In genomic region chr3:45952456-45952855, GRCh38 we compare ENCODE assay signal across 28 cellular contexts. TPM values are rescaled to one million over a fixed set of nuclear protein-coding genes. Genes with fewer than 3 reads are reported as not detected.
DNase-seq lines count a peak whose midpoint lies in the region; ATAC-seq, FAIRE-seq and TF ChIP-seq lines count a peak whose summit lies in the region.
"Had no signal": no experiment of that assay in that cellular context is flagged by ENCODE, and none has a peak within 500 bp of the region (broad histone marks: within the 10 kb centered on the region; RNA-seq: fewer than 3 reads in every experiment).

No MANE protein-coding gene starts in this region.

- POLR2A ChIA-PET in naive thymus-derived CD8-positive, alpha-beta T cell (lab: Charles Lee) = interaction anchor here (0.5 kb wide), 1 partner anchor 26 kb away, joined by 3 read pairs; no protein-coding TSS in a partner anchor
- POLR2A ChIA-PET in HepG2 (lab: Yijun Ruan, JAX) = no interaction called here

- BruUV-seq in HepG2 (replicated peaks; lab: Mats Ljungman, UMichigan) = no TSS peak

- H3K36me3 ChIP-seq in adipocyte (ENCODE audit: control insufficient read depth, insufficient read depth, low read length, severe bottlenecking) = peaks cover 81% of the 10 kb centered on the region
- H3K36me3 ChIP-seq in HepG2 (replicated peaks in 1 of 2; ENCODE audit: control insufficient read depth in 1 of 2, insufficient read depth in 2 of 2, low read length in 2 of 2) = peaks cover 45 to 92% of the 10 kb centered on the region in 2 experiments

- H3K4me1 Mint-ChIP-seq in natural killer cell treated with Interleukin-12 subunit alpha and Interleukin-12 subunit beta and Interleukin-15 and Interleukin-18, amount 100 ng/mL, for 72 hours (ENCODE audit: low read depth in 2 of 2) = peaks cover 44 to 46% of the 10 kb centered on the region in 2 donors
- peaks cover 36 to 39% of the 10 kb centered on the region in 2 donors for H3K4me1 Mint-ChIP-seq in natural killer cell
- H3K4me1 Mint-ChIP-seq in naive thymus-derived CD8-positive, alpha-beta T cell = peaks cover 24 to 48% (median 44%) of the 10 kb centered on the region in 4 donors

- no peaks in the 10 kb centered on the region for H3K27me3 ChIP-seq in adipocyte (replicated peaks; ENCODE audit: control insufficient read depth, insufficient read depth, low read length)
- H3K27me3 ChIP-seq in HepG2 (ENCODE audit: control insufficient read depth in 1 of 2, insufficient read depth in 2 of 2, low read length in 2 of 2) = no peaks in the 10 kb centered on the region
- H3K27me3 ChIP-seq: BLaER1 treated with 17β-estradiol and CSF1 and Interleukin-3, amounts not matched to agents 10 nM and 100 nM; heart right ventricle had no signal

- H3K4me1 ChIP-seq in adipocyte (ENCODE audit: control insufficient read depth, insufficient read depth, low read length) = peaks cover 6% of the 10 kb centered on the region
- H3K4me1 ChIP-seq in HepG2 (ENCODE audit: insufficient read depth, low read length) = no peaks in the 10 kb centered on the region
- H3K4me1 ChIP-seq: BLaER1 treated with 17β-estradiol and CSF1 and Interleukin-3, amounts not matched to agents 10 nM and 100 nM had no signal

- H3K27ac ChIP-seq in HepG2 (ENCODE audit: extremely low read length, insufficient read depth, low read length) = no peak overlapping the region
- H3K27ac ChIP-seq: BLaER1 treated with 17β-estradiol and CSF1 and Interleukin-3, amounts not matched to agents 10 nM and 100 nM; RWPE1 had no signal

- H3K4me3 Mint-ChIP-seq in natural killer cell treated with Interleukin-12 subunit alpha and Interleukin-12 subunit beta and Interleukin-15 and Interleukin-18, amount 100 ng/mL, for 72 hours = no peak overlapping the region
- H3K4me3 Mint-ChIP-seq in natural killer cell = no peak overlapping the region
- no peak overlapping the region for H3K4me3 Mint-ChIP-seq in naive thymus-derived CD8-positive, alpha-beta T cell
- H3K4me3 Mint-ChIP-seq: activated CD4-positive, alpha-beta T cell treated with anti-CD3 and anti-CD28 coated beads, Interleukin-2, amount 10 ng/mL, durations not matched to agents 7 days and 5 days had no signal

- H3K27me3 Mint-ChIP-seq in natural killer cell treated with Interleukin-12 subunit alpha and Interleukin-12 subunit beta and Interleukin-15 and Interleukin-18, amount 100 ng/mL, for 72 hours = peaks cover 0 to 2% of the 10 kb centered on the region in 2 donors
- no peaks in the 10 kb centered on the region for H3K27me3 Mint-ChIP-seq in natural killer cell (ENCODE audit: low read depth in 2 of 2)
- no peaks in the 10 kb centered on the region for H3K27me3 Mint-ChIP-seq in naive thymus-derived CD8-positive, alpha-beta T cell
- H3K27me3 Mint-ChIP-seq: activated CD4-positive, alpha-beta T cell treated with anti-CD3 and anti-CD28 coated beads, Interleukin-2, amount 10 ng/mL, durations not matched to agents 7 days and 5 days had no signal

- H3K9ac ChIP-seq in adipocyte (ENCODE audit: low read length) = no peak overlapping the region
- H3K9ac ChIP-seq in HepG2 (ENCODE audit: insufficient read depth, low read depth, low read length) = no peak overlapping the region
- H3K9ac ChIP-seq: BLaER1 treated with 17β-estradiol and CSF1 and Interleukin-3, amounts not matched to agents 10 nM and 100 nM had no signal

- no peak for FAIRE-seq in HepG2 (lab: Jason Lieb, UNC)
- FAIRE-seq: GM19239, small intestine, urothelium cell line had no signal

- ATAC-seq in natural killer cell treated with Interleukin-12 subunit alpha and Interleukin-12 subunit beta and Interleukin-15 and Interleukin-18, amount 100 ng/mL, for 72 hours = no peak
- ATAC-seq in natural killer cell (no peak), HG03442 (IDR thresholded peaks at IDR 0.05; ENCODE audit: unreplicated experiment) (no peak), HepG2 (no peak)
- ATAC-seq in naive thymus-derived CD8-positive, alpha-beta T cell = no peak
- ATAC-seq: SK-N-SH treated with all-trans-retinoic acid at 6 μM for 48 hours had no signal

- no peaks in the 10 kb centered on the region for H3K9me3 Mint-ChIP-seq in natural killer cell treated with Interleukin-12 subunit alpha and Interleukin-12 subunit beta and Interleukin-15 and Interleukin-18, amount 100 ng/mL, for 72 hours
- no peaks in the 10 kb centered on the region for H3K9me3 Mint-ChIP-seq in natural killer cell
- no peaks in the 10 kb centered on the region for H3K9me3 Mint-ChIP-seq in naive thymus-derived CD8-positive, alpha-beta T cell
- H3K9me3 Mint-ChIP-seq: activated CD4-positive, alpha-beta T cell treated with anti-CD3 and anti-CD28 coated beads, Interleukin-2, amount 10 ng/mL, durations not matched to agents 7 days and 5 days had no signal

- H3K4me2 ChIP-seq in HepG2 (ENCODE audit: low read depth, low read length) = no peak overlapping the region
- H3K4me2 ChIP-seq: BLaER1 treated with 17β-estradiol and CSF1 and Interleukin-3, amounts not matched to agents 10 nM and 100 nM had no signal

- TF ChIP-seq CTCF in natural killer cell (IDR thresholded peaks at IDR 0.05) (no peak), HepG2 (CRISPR knock-in tag; IDR thresholded peaks at IDR 0.05) (no peak)

- no peak for TF ChIP-seq EP300 in HepG2 (IDR thresholded peaks at IDR 0.05; ENCODE audit: low read depth in 2 of 2, low read length in 2 of 2)
- no peak for TF ChIP-seq EP300 in HepG2 (CRISPR knock-in tag; IDR thresholded peaks at IDR 0.05; ENCODE audit: borderline replicate concordance)

- H3K4me3 ChIP-seq in adipocyte (ENCODE audit: low read length) (no peak overlapping the region), HepG2 (replicated peaks in 1 of 3; ENCODE audit: insufficient read depth in 1 of 3, low read depth in 2 of 3, low read length in 3 of 3) (no peak overlapping the region)
- H3K4me3 ChIP-seq: BLaER1 treated with 17β-estradiol and CSF1 and Interleukin-3, amounts not matched to agents 10 nM and 100 nM; heart right ventricle had no signal

- no peak for TF ChIP-seq POLR2A in HepG2 (IDR thresholded peaks at IDR 0.05; ENCODE audit: insufficient read depth in 1 of 2, low read depth in 2 of 2, low read length in 2 of 2)

- H4K20me1 ChIP-seq in HepG2 (ENCODE audit: insufficient read depth, low read length) = no peaks in the 10 kb centered on the region
- H4K20me1 ChIP-seq: BLaER1 treated with 17β-estradiol and CSF1 and Interleukin-3, amounts not matched to agents 10 nM and 100 nM had no signal

- WGBS in HepG2 (ENCODE audit: low lambda C conversion rate) = 85% methylated on average over 4 of the region's 4 CpGs

- DNase-seq in natural killer cell treated with Interleukin-12 subunit alpha and Interleukin-12 subunit beta and Interleukin-15 and Interleukin-18, amount 100 ng/mL, for 72 hours (ENCODE audit: low spot score) = no peak
- DNase-seq in natural killer cell = no peak
- DNase-seq in adipocyte (ENCODE audit: low read depth) = peak; percentile 21
- no peak for DNase-seq in naive thymus-derived CD8-positive, alpha-beta T cell
- no peak for DNase-seq in NCI-H2107 (lab: John Stamatoyannopoulos, UW)
- DNase-seq in HepG2 (ENCODE audit: low spot score) = no peak
- DNase-seq in HuH-7.5 (ENCODE audit: low spot score) = no peak
- DNase-seq: activated CD4-positive, alpha-beta T cell treated with anti-CD3 and anti-CD28 coated beads, Interleukin-2, amount 10 ng/mL, durations not matched to agents 7 days and 5 days; activated gamma-delta T cell treated with Interleukin-2 at 50 U/mL for 16 hours; activated T-cell treated with anti-CD3 and anti-CD28 coated beads for 4 hours; anterior cingulate cortex; cerebellar nuclear complex; HCEC 1CT; heart right ventricle; mammary epithelial cell; MM.1S; NCI-H1417; NCI-H446; NCI-H82; small intestine; stimulated activated CD4-positive, alpha-beta T cell treated with anti-CD3 and anti-CD28 coated beads, Interleukin-2, amount 100 ng/mL, for 24 hours; T-helper 9 cell had no signal

- H3K36me3 Mint-ChIP-seq in natural killer cell treated with Interleukin-12 subunit alpha and Interleukin-12 subunit beta and Interleukin-15 and Interleukin-18, amount 100 ng/mL, for 72 hours = peaks cover 38% of the 10 kb centered on the region
- H3K36me3 Mint-ChIP-seq in natural killer cell = peaks cover 24% of the 10 kb centered on the region
- H3K36me3 Mint-ChIP-seq in naive thymus-derived CD8-positive, alpha-beta T cell = peaks cover 0 to 88% (median 62%) of the 10 kb centered on the region in 3 donors

- in situ Hi-C loops in HepG2 (cut with HindIII; ENCODE audit: extremely low pct_ligation_motif_present, low pct_unique_long_range_greater_than_20kb) = no loop called here

- H3K79me2 ChIP-seq in HepG2 (ENCODE audit: insufficient read depth, low read length) = no peaks in the 10 kb centered on the region

- peak overlapping the region; percentile 64 to 80 for H3K27ac Mint-ChIP-seq in natural killer cell treated with Interleukin-12 subunit alpha and Interleukin-12 subunit beta and Interleukin-15 and Interleukin-18, amount 100 ng/mL, for 72 hours
- peak overlapping the region in 1 of 2 donors; percentile 73 for H3K27ac Mint-ChIP-seq in natural killer cell
- peak overlapping the region in 7 of 10 donors; percentile 2 to 91 (median 44) for H3K27ac Mint-ChIP-seq in naive thymus-derived CD8-positive, alpha-beta T cell

- no peaks in the 10 kb centered on the region for H3K9me3 ChIP-seq in adipocyte (ENCODE audit: control insufficient read depth, low read length)
- no peaks in the 10 kb centered on the region for H3K9me3 ChIP-seq in HepG2 (ENCODE audit: low read length)
- H3K9me3 ChIP-seq: BLaER1 treated with 17β-estradiol and CSF1 and Interleukin-3, amounts not matched to agents 10 nM and 100 nM; heart right ventricle had no signal

- no peak overlapping the region for H2AFZ ChIP-seq in HepG2 (ENCODE audit: low read length)

- CTCF ChIA-PET in HepG2 (lab: Yijun Ruan, JAX; ENCODE audit: low intra/inter-chr PET ratio, low total read pairs) = no interaction called here

- no peak for TF ChIP-seq RAD21 in HepG2 (CRISPR knock-in tag; IDR thresholded peaks at IDR 0.05)

- intact Hi-C loops in natural killer cell (cut with micrococcal nuclease) = no loop called here
- intact Hi-C loops in HepG2 (cut with micrococcal nuclease; ENCODE audit: unreplicated experiment) = no loop called here

RNA-seq across cellular contexts. Expression of gene CXCR6, which starts 9.2 kb away (rescaled TPM):
- 1 to 10 TPM; 4.0 to 5.3 TPM for total RNA-seq in natural killer cell treated with Interleukin-12 subunit alpha and Interleukin-12 subunit beta and Interleukin-15 and Interleukin-18, amount 100 ng/mL, for 72 hours
- 1 to 10 TPM in 2 of 3 donors, under 1 TPM in 1; 0.95 to 2.1 (median 1.7) TPM for total RNA-seq in natural killer cell
- under 1 TPM; 0.25 to 0.34 TPM for total RNA-seq in naive thymus-derived CD8-positive, alpha-beta T cell
- 1 to 10 TPM in 1 of 3 donors, under 1 TPM in 2; 0.42 to 9.3 (median 0.80) TPM for polyA plus RNA-seq in naive thymus-derived CD8-positive, alpha-beta T cell
- not detected in 2 replicates for total RNA-seq in HepG2 (2016; rRNA removed; fragmentation: Illumina TruSeq; extraction: Trizol)
- total RNA-seq in HepG2 (2016; cell fraction: cytosol; rRNA removed; fragmentation: Illumina TruSeq; extraction: Trizol; ENCODE audit: low read depth) = not detected in 2 replicates
- total RNA-seq in HepG2 (2016; cell fraction: insoluble cytoplasmic fraction; rRNA removed; fragmentation: Illumina TruSeq; extraction: Trizol) = not detected in 2 replicates
- not detected in 2 replicates for total RNA-seq in HepG2 (2016; cell fraction: membrane; rRNA removed; fragmentation: Illumina TruSeq; extraction: Trizol)
- total RNA-seq in HepG2 (2016; cell fraction: nucleus; rRNA removed; fragmentation: Illumina TruSeq; extraction: Trizol) = not detected in 2 replicates
- not detected in 2 replicates for polyA plus RNA-seq in HepG2 (2011; rRNA removed)
- not detected in 2 replicates for polyA plus RNA-seq in HepG2 (2011; cell fraction: cytosol; rRNA removed)
- polyA plus RNA-seq in HepG2 (2011; cell fraction: nucleus; rRNA removed) = not detected in 2 replicates
- polyA plus RNA-seq in HepG2 (2012) = 0.07 and 0.17 TPM in 2 replicates
- polyA plus RNA-seq in HepG2 (2016; cell fraction: cytosol; fragmentation: Illumina TruSeq; extraction: Trizol; ENCODE audit: low read depth) = not detected in 2 replicates
- not detected in 2 replicates for polyA plus RNA-seq in HepG2 (2016; cell fraction: insoluble cytoplasmic fraction; fragmentation: Illumina TruSeq; extraction: Trizol; ENCODE audit: low read depth)
- not detected in 2 replicates for polyA plus RNA-seq in HepG2 (2016; cell fraction: membrane; fragmentation: Illumina TruSeq; extraction: Trizol; ENCODE audit: low read depth)
- polyA plus RNA-seq in HepG2 (2016; cell fraction: nucleus; fragmentation: Illumina TruSeq; extraction: Trizol; ENCODE audit: insufficient read depth, low read depth) = not detected in 2 replicates
- not detected in 2 replicates for polyA minus RNA-seq in HepG2 (2011; rRNA and poly(A)+ RNA removed; ENCODE audit: low replicate concordance)
- not detected in 2 replicates for polyA minus RNA-seq in HepG2 (2011; cell fraction: cytosol; rRNA and poly(A)+ RNA removed)
- not detected in 2 replicates for polyA minus RNA-seq in HepG2 (2011; cell fraction: nucleus; rRNA and poly(A)+ RNA removed)
- total RNA-seq: mammary epithelial cell had no signal
- polyA plus RNA-seq: mammary epithelial cell had no signal

RNA-seq across cellular contexts. Expression of gene FYCO1, which starts 43.2 kb away (rescaled TPM):
- 10 to 100 TPM; 14.6 to 30.3 TPM for total RNA-seq in natural killer cell treated with Interleukin-12 subunit alpha and Interleukin-12 subunit beta and Interleukin-15 and Interleukin-18, amount 100 ng/mL, for 72 hours
- total RNA-seq in natural killer cell (10 to 100 TPM; 23.0 to 28.4 (median 27.5) TPM), HepG2 (2016; rRNA removed; fragmentation: Illumina TruSeq; extraction: Trizol) (2.7 and 4.9 TPM in 2 replicates)
- 10 to 100 TPM; 27.6 to 28.4 TPM for total RNA-seq in naive thymus-derived CD8-positive, alpha-beta T cell
- 1 to 10 TPM; 1.7 to 6.0 (median 2.6) TPM for polyA plus RNA-seq in naive thymus-derived CD8-positive, alpha-beta T cell
- total RNA-seq in HepG2 (2016; cell fraction: cytosol; rRNA removed; fragmentation: Illumina TruSeq; extraction: Trizol; ENCODE audit: low read depth) = 0.44 and 0.51 TPM in 2 replicates
- total RNA-seq in HepG2 (2016; cell fraction: insoluble cytoplasmic fraction; rRNA removed; fragmentation: Illumina TruSeq; extraction: Trizol) = 2.3 and 4.4 TPM in 2 replicates
- 1.7 and 1.8 TPM in 2 replicates for total RNA-seq in HepG2 (2016; cell fraction: membrane; rRNA removed; fragmentation: Illumina TruSeq; extraction: Trizol)
- 6.1 and 6.5 TPM in 2 replicates for total RNA-seq in HepG2 (2016; cell fraction: nucleus; rRNA removed; fragmentation: Illumina TruSeq; extraction: Trizol)
- 4.2 and 6.0 TPM in 2 replicates for polyA plus RNA-seq in HepG2 (2011; rRNA removed)
- 2.8 and 3.3 TPM in 2 replicates for polyA plus RNA-seq in HepG2 (2011; cell fraction: cytosol; rRNA removed)
- polyA plus RNA-seq in HepG2 (2011; cell fraction: nucleus; rRNA removed) = 7.9 and 8.8 TPM in 2 replicates
- polyA plus RNA-seq in HepG2 (2012) = 4.1 and 4.9 TPM in 2 replicates
- polyA plus RNA-seq in HepG2 (2016; cell fraction: cytosol; fragmentation: Illumina TruSeq; extraction: Trizol; ENCODE audit: low read depth) = 0.37 and 0.40 TPM in 2 replicates
- 4.1 and 5.1 TPM in 2 replicates for polyA plus RNA-seq in HepG2 (2016; cell fraction: insoluble cytoplasmic fraction; fragmentation: Illumina TruSeq; extraction: Trizol; ENCODE audit: low read depth)
- 0.71 and 0.74 TPM in 2 replicates for polyA plus RNA-seq in HepG2 (2016; cell fraction: membrane; fragmentation: Illumina TruSeq; extraction: Trizol; ENCODE audit: low read depth)
- 7.0 and 7.3 TPM in 2 replicates for polyA plus RNA-seq in HepG2 (2016; cell fraction: nucleus; fragmentation: Illumina TruSeq; extraction: Trizol; ENCODE audit: insufficient read depth, low read depth)
- 15.1 and 17.0 TPM in 2 replicates for polyA minus RNA-seq in HepG2 (2011; rRNA and poly(A)+ RNA removed; ENCODE audit: low replicate concordance)
- polyA minus RNA-seq in HepG2 (2011; cell fraction: cytosol; rRNA and poly(A)+ RNA removed) = 3.4 and 4.2 TPM in 2 replicates
- polyA minus RNA-seq in HepG2 (2011; cell fraction: nucleus; rRNA and poly(A)+ RNA removed) = 10.8 and 19.3 TPM in 2 replicates
